Comparison of ENCODE assay signal across 1 cellular context in genomic region chr6:33693186-33694158, GRCh38.
TF ChIP-seq lines count a peak whose summit lies in the region.

No MANE protein-coding gene starts in this region.

TF ChIP-seq in H1, 55 proteins besides CTCF, POLR2A, EP300 and RAD21:
- TF ChIP-seq YY1 (IDR thresholded peaks at IDR 0.05; ENCODE audit: low read depth, low read length) (no peak), HDAC6 (IDR thresholded peaks at IDR 0.05; ENCODE audit: low read depth, low read length) (no peak), GABPA (IDR thresholded peaks at IDR 0.05; ENCODE audit: borderline replicate concordance, insufficient read depth, low read length) (no peak), SAP30 (IDR thresholded peaks at IDR 0.05; ENCODE audit: insufficient read depth, insufficient replicate concordance, low read length) (no peak), EGR1 (IDR thresholded peaks at IDR 0.05; ENCODE audit: borderline replicate concordance, low read depth, low read length) (no peak), SUZ12 (IDR thresholded peaks at IDR 0.05; ENCODE audit: low read length) (no peak), GTF2F1 (IDR thresholded peaks at IDR 0.05; ENCODE audit: borderline replicate concordance, low read depth, low read length) (no peak), POLR2AphosphoS5 (IDR thresholded peaks at IDR 0.05; ENCODE audit: low read depth, low read length) (0 out of 2 replicates have a peak, but pooled peaks have one; percentile 12)
